In the genomic region with DNA sequence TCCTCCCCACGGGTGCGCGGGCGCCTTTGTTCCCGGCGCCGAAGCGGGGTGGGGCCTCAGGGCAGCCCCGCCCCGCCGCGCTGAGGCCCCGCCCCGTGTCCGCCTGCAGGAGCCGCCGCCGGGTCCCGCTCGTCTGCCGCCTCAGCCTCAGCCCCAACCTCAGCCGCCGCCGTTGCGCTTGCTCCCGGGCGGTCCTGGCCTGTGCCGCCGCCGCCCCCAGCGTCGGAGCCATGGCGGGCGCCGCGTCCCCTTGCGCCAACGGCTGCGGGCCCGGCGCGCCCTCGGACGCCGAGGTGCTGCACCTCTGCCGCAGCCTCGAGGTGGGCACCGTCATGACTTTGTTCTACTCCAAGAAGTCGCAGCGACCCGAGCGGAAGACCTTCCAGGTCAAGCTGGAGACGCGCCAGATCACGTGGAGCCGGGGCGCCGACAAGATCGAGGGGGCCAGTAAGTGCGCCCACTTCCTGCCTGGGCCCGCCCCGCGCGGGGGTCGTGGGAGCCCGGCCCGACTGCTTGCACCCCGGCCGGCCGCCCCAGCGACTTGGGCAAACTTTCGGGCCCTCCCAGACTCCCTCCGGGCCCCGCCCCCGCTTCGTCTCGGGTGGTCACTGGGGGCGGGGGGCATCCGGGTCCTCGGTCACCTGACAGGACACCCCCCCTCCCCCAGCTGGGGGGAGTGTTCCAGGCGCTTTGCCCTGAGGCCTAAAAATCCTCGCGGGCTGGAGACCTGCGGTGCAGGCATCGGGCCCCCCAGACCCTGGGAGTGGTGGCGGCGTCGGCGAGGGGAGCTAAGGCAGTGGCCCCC, we compare ENCODE assay signal across 8 cellular contexts. TPM values are rescaled to one million over a fixed set of nuclear protein-coding genes. Genes with fewer than 3 reads are reported as not detected.
A peak's percentile ranks its signal among the peaks of the same experiment; 100 is the strongest.
DNase-seq lines count a peak whose midpoint lies in the region; ATAC-seq and TF ChIP-seq lines count a peak whose summit lies in the region.

A gene (plus strand): TSS at position 132 of the 805 bp plus-strand sequence. CDS start 99 bp downstream, at position 231.

- no peaks in the 10 kb centered on the region for H3K27me3 ChIP-seq in HCT116 (ENCODE audit: insufficient read depth, low read length)
- no peaks in the 10 kb centered on the region for H3K27me3 ChIP-seq in SU-DHL-6 (ENCODE audit: low read length)
- H3K27me3 ChIP-seq in transverse colon = no peaks in the 10 kb centered on the region

- no peaks in the 10 kb centered on the region for H4K20me1 ChIP-seq in HCT116 (ENCODE audit: insufficient read depth)
- H4K20me1 ChIP-seq in SU-DHL-6 (ENCODE audit: low read depth, low read length) = no peaks in the 10 kb centered on the region; the same call in 1 of the 2 replicates

- H3K27me3 Mint-ChIP-seq in activated naive CD8-positive, alpha-beta T cell treated with anti-CD3 and anti-CD28 coated beads, Interleukin-2, amount 50 U/mL, for 24 hours = no peaks in the 10 kb centered on the region

- H3K36me3 ChIP-seq in HCT116 (ENCODE audit: control insufficient read depth in 1 of 2, insufficient read depth in 2 of 2, low read length in 2 of 2) (peaks cover 0 to 5% of the 10 kb centered on the region in 2 experiments; a peak in 1 of 4 replicates), SU-DHL-6 (ENCODE audit: low read length) (no peaks in the 10 kb centered on the region), transverse colon (no peaks in the 10 kb centered on the region)

- TF ChIP-seq RAD21 in HCT116 (IDR thresholded peaks at IDR 0.05; ENCODE audit: low read depth) = no peak

- TF ChIP-seq CTCF in HCT116 (IDR thresholded peaks at IDR 0.05 in 2 of 3, conservative IDR thresholded peaks at IDR 0.05 in 1 of 3; ENCODE audit: borderline replicate concordance in 1 of 3, insufficient read depth in 1 of 3, low read depth in 2 of 3, low read length in 2 of 3) (no peak), SU-DHL-6 (IDR thresholded peaks at IDR 0.05; ENCODE audit: insufficient read depth, low read length, poor library complexity, severe bottlenecking) (no peak), transverse colon (IDR thresholded peaks at IDR 0.05) (no peak)

- H3K79me2 ChIP-seq in HCT116 (ENCODE audit: insufficient read depth, low read length) (peaks cover 39% of the 10 kb centered on the region; the same call in 1 of the 2 replicates), SU-DHL-6 (ENCODE audit: insufficient read depth, low read length) (peaks cover 43% of the 10 kb centered on the region)

- peak within 1 kb of the TSS; percentile 57 to 79 for H3K4me3 ChIP-seq in HCT116 (replicated peaks in 1 of 2; ENCODE audit: low read depth in 1 of 2, low read length in 2 of 2)
- H3K4me3 ChIP-seq in SU-DHL-6 (ENCODE audit: insufficient read depth, low read length, poor library complexity, severe bottlenecking) = peak within 1 kb of the TSS; percentile 72
- H3K4me3 ChIP-seq in transverse colon = peak within 1 kb of the TSS; percentile 65 to 88 (median 80)

- RAD21 ChIA-PET in HCT116 (lab: Charles Lee; ENCODE audit: low non-redundant PET in 1 of 2, low total read pairs in 2 of 2, uncharacterized antibody in 2 of 2, unreplicated experiment in 2 of 2) = interaction anchor here in 1 of 2 experiments (0.7 kb wide), 1 partner anchor 142 kb away, joined by 3 read pairs; no protein-coding TSS in a partner anchor

- WGBS in transverse colon (ENCODE audit: low coverage in 1 of 2), 2 donors = 0% methylated on average over 41 of the region's 89 CpGs; no CpG with 5 or more reads in 1 of the 2 donors

- peak within 1 kb of the TSS; percentile 84 for H3K9ac ChIP-seq in HCT116 (ENCODE audit: low read length)
- peak within 1 kb of the TSS; percentile 80 for H3K9ac ChIP-seq in SU-DHL-6 (ENCODE audit: low read length)

- POLR2A ChIA-PET in HCT116 (lab: Charles Lee) = no interaction called here

- intact Hi-C loops in HCT116 (cut with micrococcal nuclease) = no loop called here
- intact Hi-C loops in cardiac septum (cut with DNase I) = loop anchor here (2.0 to 5.0 kb wide), 4 partner anchors 35 to 203 kb away; a partner anchor contains a TSS
- intact Hi-C loops in posterior cingulate gyrus (cut with DNase I) = loop anchor here (2.0 kb wide), 1 partner anchor 109 kb away; a partner anchor contains a TSS
- intact Hi-C loops in transverse colon (cut with DNase I; ENCODE audit: low total_unique reads) = no loop called here

- ATAC-seq in HCT116 = peak; percentile 79
- peak; percentile 46 for ATAC-seq in activated naive CD8-positive, alpha-beta T cell treated with anti-CD3 and anti-CD28 coated beads, Interleukin-2, amount 50 U/mL, for 24 hours

- H3K9me3 Mint-ChIP-seq in activated naive CD8-positive, alpha-beta T cell treated with anti-CD3 and anti-CD28 coated beads, Interleukin-2, amount 50 U/mL, for 24 hours = no peaks in the 10 kb centered on the region

- H3K4me3 Mint-ChIP-seq in activated naive CD8-positive, alpha-beta T cell treated with anti-CD3 and anti-CD28 coated beads, Interleukin-2, amount 50 U/mL, for 24 hours = peak within 1 kb of the TSS; percentile 95

- no TSS peak for BruUV-seq in HCT116 (replicated peaks; lab: Mats Ljungman, UMichigan)

- 0 out of 2 replicates have a peak, but pooled peaks cover 5% of the 10 kb centered on the region for H3F3A ChIP-seq in SU-DHL-6 (ENCODE audit: insufficient read depth)

- DNase-seq in GDM1 (lab: John Stamatoyannopoulos, UW) (peak; percentile 58), HCT116 (ENCODE audit: low read depth, low spot score) (no peak), MV-4-11 (lab: John Stamatoyannopoulos, UW) (peak; percentile 40), cardiac septum (ENCODE audit: low spot score) (peak; percentile 93), posterior cingulate gyrus (peak; percentile 38 to 98 (median 83)), transverse colon (peak; percentile 84)
- peak; percentile 80 for DNase-seq in activated naive CD8-positive, alpha-beta T cell treated with anti-CD3 and anti-CD28 coated beads, Interleukin-2, amount 50 U/mL, for 24 hours

- H3K4me1 ChIP-seq in HCT116 (ENCODE audit: control insufficient read depth in 1 of 2, insufficient read depth in 2 of 2, low read length in 2 of 2) = peaks cover 9 to 20% of the 10 kb centered on the region in 2 experiments; a peak in 3 of 4 replicates
- H3K4me1 ChIP-seq in transverse colon = peaks cover 8 to 52% (median 25%) of the 10 kb centered on the region in 4 donors

- peak within 1 kb of the TSS; percentile 85 for H3K27ac ChIP-seq in HCT116 (ENCODE audit: low read depth, low read length)
- H3K27ac ChIP-seq in SU-DHL-6 (ENCODE audit: low read depth, low read length) = peak within 1 kb of the TSS; percentile 50
- peak within 1 kb of the TSS; percentile 89 to 98 (median 96) for H3K27ac ChIP-seq in transverse colon

- H3K9me3 ChIP-seq in HCT116 (ENCODE audit: control insufficient read depth in 1 of 2, insufficient read depth in 1 of 2, low read depth in 1 of 2, low read length in 2 of 2) (no peaks in the 10 kb centered on the region), SU-DHL-6 (ENCODE audit: insufficient read depth, low read length) (no peaks in the 10 kb centered on the region), transverse colon (no peaks in the 10 kb centered on the region)

- H3K36me3 Mint-ChIP-seq in activated naive CD8-positive, alpha-beta T cell treated with anti-CD3 and anti-CD28 coated beads, Interleukin-2, amount 50 U/mL, for 24 hours (ENCODE audit: low read depth) = peaks cover 15% of the 10 kb centered on the region

- peak within 1 kb of the TSS; percentile 91 for H3K27ac Mint-ChIP-seq in activated naive CD8-positive, alpha-beta T cell treated with anti-CD3 and anti-CD28 coated beads, Interleukin-2, amount 50 U/mL, for 24 hours

- H2AFZ ChIP-seq in HCT116 (ENCODE audit: low read depth, low read length, poor library complexity, severe bottlenecking) (no peak within 1 kb of the TSS), SU-DHL-6 (ENCODE audit: low read depth, low read length, severe bottlenecking) (peak within 1 kb of the TSS; percentile 79)

- in situ Hi-C loops in transverse colon (cut with MboI; ENCODE audit: low pct_ligation_motif_present in 1 of 4, low pct_unique_long_range_greater_than_20kb in 1 of 4, low sequenced_read_pairs in 3 of 4) = no loop called here

- TF ChIP-seq EP300 in transverse colon (IDR thresholded peaks at IDR 0.05; ENCODE audit: low read depth) = no peak

- peak within 1 kb of the TSS; percentile 97 for H3K4me2 ChIP-seq in HCT116 (ENCODE audit: low read length)
- peak within 1 kb of the TSS; percentile 75 for H3K4me2 ChIP-seq in SU-DHL-6 (ENCODE audit: low read depth, low read length, poor library complexity, severe bottlenecking)

- H3K9me2 ChIP-seq in HCT116 (ENCODE audit: insufficient read depth) = no peaks in the 10 kb centered on the region
- no peaks in the 10 kb centered on the region for H3K9me2 ChIP-seq in SU-DHL-6 (replicated peaks; ENCODE audit: insufficient read depth, low read length)

- TF ChIP-seq POLR2A in HCT116 (IDR thresholded peaks at IDR 0.05; ENCODE audit: borderline replicate concordance, extremely low read depth, insufficient read depth, insufficient read length) (no peak), transverse colon (IDR thresholded peaks at IDR 0.05) (peak; percentile 34)

- peaks cover 73% of the 10 kb centered on the region for H3K4me1 Mint-ChIP-seq in activated naive CD8-positive, alpha-beta T cell treated with anti-CD3 and anti-CD28 coated beads, Interleukin-2, amount 50 U/mL, for 24 hours

- CTCF ChIA-PET in HCT116 (lab: Charles Lee) = interaction anchor here (0.7 kb wide), 1 partner anchor 131 kb away, joined by 3 read pairs; no protein-coding TSS in a partner anchor

TF ChIP-seq in HCT116, 20 proteins besides CTCF, POLR2A, EP300 and RAD21:
- peak; percentile 42 for TF ChIP-seq ZFX (IDR thresholded peaks at IDR 0.05)
- no peak for TF ChIP-seq CEBPB (IDR thresholded peaks at IDR 0.05; ENCODE audit: low read depth)
- TF ChIP-seq, protein P1, sequence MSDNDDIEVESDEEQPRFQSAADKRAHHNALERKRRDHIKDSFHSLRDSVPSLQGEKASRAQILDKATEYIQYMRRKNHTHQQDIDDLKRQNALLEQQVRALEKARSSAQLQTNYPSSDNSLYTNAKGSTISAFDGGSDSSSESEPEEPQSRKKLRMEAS (IDR thresholded peaks at IDR 0.05) = 0 out of 2 replicates have a peak, but pooled peaks have one; percentile 15
TF ChIP-seq in HCT116: peak in this region for 2.

RNA-seq across cellular contexts. Expression of the gene that starts here (rescaled TPM):
- total RNA-seq in HCT116 (2021; ENCODE audit: unreplicated experiment) (45.6 TPM), cardiac septum (66.6 TPM), transverse colon (100 to 1,000 TPM in 3 of 4 donors, 10 to 100 TPM in 1; 82.7 to 377 (median 155) TPM)
- polyA plus RNA-seq in HCT116 (2012) = 28.5 and 41.7 TPM in 2 replicates

Comparison
In these comparisons a context has a peak if more than half of its experiments do, and no peak if none do; other contexts are left out.
1. intact Hi-C loops: an anchor here in cardiac septum (2.0 to 5.0 kb wide) and posterior cingulate gyrus (2.0 kb wide); none called in HCT116 and transverse colon.